ENCODE assay signal across 8 cellular contexts in the genomic region with DNA sequence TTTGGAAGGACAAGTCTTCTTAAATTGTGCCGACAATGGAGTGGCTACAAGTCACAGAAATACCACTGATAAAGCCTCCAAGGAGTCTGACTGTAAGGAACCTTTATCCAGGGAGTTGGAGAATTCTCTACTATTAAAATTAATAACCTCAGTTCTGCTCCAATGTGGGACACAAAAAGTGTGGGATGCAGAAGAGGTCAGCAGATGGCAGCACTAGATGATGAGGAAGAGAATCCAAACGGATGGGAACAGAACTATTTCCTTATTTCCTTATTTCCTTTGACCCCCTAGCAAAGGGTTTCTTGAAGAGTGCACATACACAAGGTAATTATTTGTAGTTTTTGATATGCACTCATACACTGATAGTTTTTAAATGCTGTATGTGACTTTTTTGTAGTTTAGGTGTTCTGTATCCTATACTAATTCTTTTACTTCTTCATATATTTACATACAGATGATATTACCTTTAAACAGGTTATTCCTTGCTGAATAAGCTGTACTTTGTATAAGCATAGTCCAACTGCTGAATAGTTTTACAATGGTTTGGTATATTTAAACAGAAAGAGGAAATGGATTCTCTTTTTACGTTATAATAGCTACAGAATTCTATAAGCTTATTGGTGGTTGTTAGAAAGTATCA. TPM values are rescaled to one million over a fixed set of nuclear protein-coding genes. Genes with fewer than 3 reads are reported as not detected.
A peak's percentile ranks its signal among the peaks of the same experiment; 100 is the strongest.
DNase-seq lines count a peak whose midpoint lies in the region; ATAC-seq and TF ChIP-seq lines count a peak whose summit lies in the region.

No MANE protein-coding gene starts in this region.

- no peak overlapping the region for H3K27ac Mint-ChIP-seq in CD14-positive monocyte

- no peak for ATAC-seq in GM21367 (IDR thresholded peaks at IDR 0.05; ENCODE audit: unreplicated experiment)
- no peak for ATAC-seq in HG02588 (IDR thresholded peaks at IDR 0.05; ENCODE audit: unreplicated experiment)
- no peak for ATAC-seq in HG03196 (IDR thresholded peaks at IDR 0.05; ENCODE audit: unreplicated experiment)

- H3K4me1 Mint-ChIP-seq in CD14-positive monocyte, result no peaks in the 10 kb centered on the region

- H3K4me3 Mint-ChIP-seq in CD14-positive monocyte, result no peak overlapping the region

- no peak for DNase-seq in CD14-positive monocyte (ENCODE audit: low spot score)
- peak; percentile 4 for DNase-seq in HFF-Myc (ENCODE audit: extremely low read depth, low read depth)
- peak; percentile 29 for DNase-seq in SHP77 treated with DMSO at 0.1 percent for 48 hours (lab: John Stamatoyannopoulos, UW)
- DNase-seq in foreskin fibroblast, result peak; percentile 8 to 61
- peak; percentile 28 for DNase-seq in putamen (ENCODE audit: low spot score)

- H3K4me3 ChIP-seq in HFF-Myc (replicated peaks; ENCODE audit: low read depth, low read length) (no peak overlapping the region), foreskin fibroblast (ENCODE audit: low read depth in 1 of 2, low read length in 2 of 2) (no peak overlapping the region)

- H3K36me3 Mint-ChIP-seq in CD14-positive monocyte, result no peaks in the 10 kb centered on the region

- no peaks in the 10 kb centered on the region for H3K9me3 Mint-ChIP-seq in CD14-positive monocyte

- peaks cover 0 to 4% (median 2%) of the 10 kb centered on the region in 3 donors for H3K27me3 Mint-ChIP-seq in CD14-positive monocyte (ENCODE audit: low read depth in 3 of 3)

- intact Hi-C loops in CD14-positive monocyte (cut with micrococcal nuclease), result no loop called here

- TF ChIP-seq CTCF in CD14-positive monocyte (IDR thresholded peaks at IDR 0.05) (peak; percentile 66), HFF-Myc (IDR thresholded peaks at IDR 0.05; ENCODE audit: low read depth, low read length, missing control alignments) (peak; percentile 52), foreskin fibroblast (IDR thresholded peaks at IDR 0.05; ENCODE audit: low read depth, low read length) (peak; percentile 62)

RNA-seq across cellular contexts. Expression of a gene that starts 25.6 kb away (rescaled TPM):
- not detected for polyA plus RNA-seq in CD14-positive monocyte
